ENCODE assay signal across 17 cellular contexts in genomic region chr14:106788534-106788933, GRCh38.
DNase-seq lines count a peak whose midpoint lies in the region; ATAC-seq, FAIRE-seq and TF ChIP-seq lines count a peak whose summit lies in the region.
"Had no signal": no experiment of that assay in that cellular context is flagged by ENCODE, and none has a peak within 500 bp of the region (broad histone marks: within the 10 kb centered on the region; RNA-seq: fewer than 3 reads in every experiment).

No MANE protein-coding gene starts in this region.

- TF ChIP-seq RAD21 in HepG2 (CRISPR knock-in tag; IDR thresholded peaks at IDR 0.05): no peak

- H3K9me3 ChIP-seq in Loucy (ENCODE audit: insufficient read depth, low read depth, low read length): no peaks in the 10 kb centered on the region
- no peaks in the 10 kb centered on the region for H3K9me3 ChIP-seq in upper lobe of right lung
- no peaks in the 10 kb centered on the region for H3K9me3 ChIP-seq in HepG2 (ENCODE audit: low read length)

- peaks cover 14% of the 10 kb centered on the region for H3K4me1 Mint-ChIP-seq in activated CD8-positive, alpha-beta T cell treated with anti-CD3 and anti-CD28 coated beads, Interleukin-2, amount 10 ng/mL, durations not matched to agents 7 days and 5 days (ENCODE audit: low read depth)
- peaks cover 8% of the 10 kb centered on the region for H3K4me1 Mint-ChIP-seq in activated CD8-positive, alpha-beta T cell treated with anti-CD3 and anti-CD28 coated beads for 36 hours (ENCODE audit: low read depth)
- H3K4me1 Mint-ChIP-seq: H9 had no signal

- H3K27ac Mint-ChIP-seq in activated CD8-positive, alpha-beta T cell treated with anti-CD3 and anti-CD28 coated beads, Interleukin-2, amount 10 ng/mL, durations not matched to agents 7 days and 5 days: no peak overlapping the region
- H3K27ac Mint-ChIP-seq in activated CD8-positive, alpha-beta T cell treated with anti-CD3 and anti-CD28 coated beads for 36 hours: no peak overlapping the region
- H3K27ac Mint-ChIP-seq: CD4-positive, alpha-beta T cell; H9; IgD-negative memory B cell had no signal

- no peaks in the 10 kb centered on the region for H3K9me3 Mint-ChIP-seq in activated CD8-positive, alpha-beta T cell treated with anti-CD3 and anti-CD28 coated beads, Interleukin-2, amount 10 ng/mL, durations not matched to agents 7 days and 5 days (ENCODE audit: insufficient read depth)
- no peaks in the 10 kb centered on the region for H3K9me3 Mint-ChIP-seq in activated CD8-positive, alpha-beta T cell treated with anti-CD3 and anti-CD28 coated beads for 36 hours
- H3K9me3 Mint-ChIP-seq: CD4-positive, alpha-beta T cell; IgD-negative memory B cell had no signal

- 33% methylated on average over 6 of the region's 6 CpGs for WGBS in HepG2 (ENCODE audit: low lambda C conversion rate)

- CTCF ChIA-PET in activated CD8-positive, alpha-beta T cell treated with anti-CD3 and anti-CD28 coated beads, Interleukin-2, amount 10 ng/mL, durations not matched to agents 7 days and 5 days (lab: Charles Lee): interaction anchor here (0.9 to 3.8 kb wide), 4 partner anchors 13 to 90 kb away, joined by 3 to 25 read pairs (median 11); no protein-coding TSS in a partner anchor
- CTCF ChIA-PET in activated CD8-positive, alpha-beta T cell treated with anti-CD3 and anti-CD28 coated beads for 36 hours (lab: Charles Lee): interaction anchor here (1.0 to 7.4 kb wide), 4 partner anchors 12 to 85 kb away, joined by 3 to 67 read pairs (median 16); no protein-coding TSS in a partner anchor
- CTCF ChIA-PET in HepG2 (lab: Yijun Ruan, JAX; ENCODE audit: low intra/inter-chr PET ratio, low total read pairs): no interaction called here

- FAIRE-seq in GM12892 (lab: Jason Lieb, UNC) (peak; percentile 90), HepG2 (lab: Jason Lieb, UNC) (no peak)
- FAIRE-seq: G401.6 had no signal

- no peaks in the 10 kb centered on the region for H3F3A ChIP-seq in Loucy (ENCODE audit: low read depth)

- peak overlapping the region; percentile 41 for H3K4me2 ChIP-seq in Loucy (ENCODE audit: low read depth, low read length, poor library complexity, severe bottlenecking)
- no peak overlapping the region for H3K4me2 ChIP-seq in HepG2 (ENCODE audit: low read depth, low read length)

- H3K4me3 ChIP-seq in Loucy (ENCODE audit: low read length, poor library complexity, severe bottlenecking) (no peak overlapping the region), upper lobe of right lung (no peak overlapping the region), HepG2 (replicated peaks in 1 of 3; ENCODE audit: insufficient read depth in 1 of 3, low read depth in 2 of 3, low read length in 3 of 3) (no peak overlapping the region)

- intact Hi-C loops in activated CD8-positive, alpha-beta T cell treated with anti-CD3 and anti-CD28 coated beads for 36 hours (cut with micrococcal nuclease): no loop called here
- intact Hi-C loops in upper lobe of right lung (cut with DNase I) (no loop called here), HepG2 (cut with micrococcal nuclease; ENCODE audit: unreplicated experiment) (no loop called here)

- H3K9ac ChIP-seq in Loucy (ENCODE audit: low read depth, low read length, poor library complexity, severe bottlenecking) (no peak overlapping the region), HepG2 (ENCODE audit: insufficient read depth, low read depth, low read length) (no peak overlapping the region)

- H3K9me2 ChIP-seq in Loucy (replicated peaks; ENCODE audit: low read depth, low read length): no peaks in the 10 kb centered on the region

- no TSS peak for BruUV-seq in HepG2 (replicated peaks; lab: Mats Ljungman, UMichigan)

- no peak for TF ChIP-seq CTCF in activated CD8-positive, alpha-beta T cell treated with anti-CD3 and anti-CD28 coated beads for 36 hours (IDR thresholded peaks at IDR 0.05)
- TF ChIP-seq CTCF in Loucy (conservative IDR thresholded peaks at IDR 0.05; ENCODE audit: low read length): no peak
- no peak for TF ChIP-seq CTCF in upper lobe of right lung (IDR thresholded peaks at IDR 0.05)
- TF ChIP-seq CTCF in omental fat pad (IDR thresholded peaks at IDR 0.05): no peak
- no peak for TF ChIP-seq CTCF in HepG2 (CRISPR knock-in tag; IDR thresholded peaks at IDR 0.05)

- POLR2A ChIA-PET in activated CD8-positive, alpha-beta T cell treated with anti-CD3 and anti-CD28 coated beads, Interleukin-2, amount 10 ng/mL, durations not matched to agents 7 days and 5 days (lab: Charles Lee): no interaction called here
- POLR2A ChIA-PET in activated CD8-positive, alpha-beta T cell treated with anti-CD3 and anti-CD28 coated beads for 36 hours (lab: Charles Lee): no interaction called here
- POLR2A ChIA-PET in HepG2 (lab: Yijun Ruan, JAX): no interaction called here

- H3K4me1 ChIP-seq in Loucy (ENCODE audit: insufficient read depth, low read length, poor library complexity, severe bottlenecking): peaks cover 40% of the 10 kb centered on the region
- no peaks in the 10 kb centered on the region for H3K4me1 ChIP-seq in upper lobe of right lung
- no peaks in the 10 kb centered on the region for H3K4me1 ChIP-seq in HepG2 (ENCODE audit: insufficient read depth, low read length)

- H3K79me2 ChIP-seq in Loucy (ENCODE audit: insufficient read depth, low read length) (no peaks in the 10 kb centered on the region), HepG2 (ENCODE audit: insufficient read depth, low read length) (no peaks in the 10 kb centered on the region)

- H3K27me3 ChIP-seq in Loucy (ENCODE audit: insufficient read depth, low read length, poor library complexity, severe bottlenecking) (no peaks in the 10 kb centered on the region), upper lobe of right lung (peaks cover 9% of the 10 kb centered on the region), HepG2 (ENCODE audit: control insufficient read depth in 1 of 2, insufficient read depth in 2 of 2, low read length in 2 of 2) (peaks cover 0 to 3% of the 10 kb centered on the region in 2 experiments; a peak in 1 of 5 replicates)

- TF ChIP-seq EP300 in HepG2 (IDR thresholded peaks at IDR 0.05; ENCODE audit: low read depth in 2 of 2, low read length in 2 of 2): no peak
- no peak for TF ChIP-seq EP300 in HepG2 (CRISPR knock-in tag; IDR thresholded peaks at IDR 0.05; ENCODE audit: borderline replicate concordance)

- H3K27me3 Mint-ChIP-seq in activated CD8-positive, alpha-beta T cell treated with anti-CD3 and anti-CD28 coated beads, Interleukin-2, amount 10 ng/mL, durations not matched to agents 7 days and 5 days (ENCODE audit: low read depth): peaks cover 27% of the 10 kb centered on the region
- peaks cover 4% of the 10 kb centered on the region for H3K27me3 Mint-ChIP-seq in activated CD8-positive, alpha-beta T cell treated with anti-CD3 and anti-CD28 coated beads for 36 hours

- H4K20me1 ChIP-seq in Loucy (ENCODE audit: insufficient read depth, low read length, poor library complexity, severe bottlenecking) (no peaks in the 10 kb centered on the region), HepG2 (ENCODE audit: insufficient read depth, low read length) (no peaks in the 10 kb centered on the region)

- H3K36me3 Mint-ChIP-seq in activated CD8-positive, alpha-beta T cell treated with anti-CD3 and anti-CD28 coated beads, Interleukin-2, amount 10 ng/mL, durations not matched to agents 7 days and 5 days (ENCODE audit: low read depth): no peaks in the 10 kb centered on the region
- H3K36me3 Mint-ChIP-seq in activated CD8-positive, alpha-beta T cell treated with anti-CD3 and anti-CD28 coated beads for 36 hours (ENCODE audit: low read depth): no peaks in the 10 kb centered on the region
- H3K36me3 Mint-ChIP-seq: IgD-negative memory B cell had no signal

- TF ChIP-seq POLR2A in GM12892 (IDR thresholded peaks at IDR 0.05; ENCODE audit: low read depth, low read length) (no peak), HepG2 (IDR thresholded peaks at IDR 0.05; ENCODE audit: insufficient read depth in 1 of 2, low read depth in 2 of 2, low read length in 2 of 2) (no peak)

- H3K27ac ChIP-seq in upper lobe of right lung (no peak overlapping the region), HepG2 (ENCODE audit: extremely low read length, insufficient read depth, low read length) (no peak overlapping the region)
- H3K27ac ChIP-seq: 22Rv1 had no signal

- H3K36me3 ChIP-seq in Loucy (ENCODE audit: insufficient read depth, low read length): no peaks in the 10 kb centered on the region
- H3K36me3 ChIP-seq in upper lobe of right lung: no peaks in the 10 kb centered on the region
- H3K36me3 ChIP-seq in HepG2 (replicated peaks in 1 of 2; ENCODE audit: control insufficient read depth in 1 of 2, insufficient read depth in 2 of 2, low read length in 2 of 2): no peaks in the 10 kb centered on the region

- H2AFZ ChIP-seq in Loucy (ENCODE audit: low read length) (0 out of 2 replicates have a peak overlapping the region, but pooled peaks have one; percentile 20), HepG2 (ENCODE audit: low read length) (no peak overlapping the region)

- no peak for DNase-seq in activated CD8-positive, alpha-beta T cell treated with anti-CD3 and anti-CD28 coated beads, Interleukin-2, amount 10 ng/mL, durations not matched to agents 7 days and 5 days
- no peak for DNase-seq in activated CD8-positive, alpha-beta T cell treated with anti-CD3 and anti-CD28 coated beads for 36 hours
- DNase-seq in GM12892 (ENCODE audit: insufficient read length) (no peak), upper lobe of right lung (no peak), omental fat pad (ENCODE audit: low spot score) (no peak), HepG2 (ENCODE audit: low spot score) (no peak)
- DNase-seq: C1 segment of cervical spinal cord; CD4-positive, alpha-beta T cell; DMS79; EL; GOT3; H9 had no signal

- in situ Hi-C loops in HepG2 (cut with HindIII; ENCODE audit: extremely low pct_ligation_motif_present, low pct_unique_long_range_greater_than_20kb): no loop called here

- ATAC-seq in activated CD8-positive, alpha-beta T cell treated with anti-CD3 and anti-CD28 coated beads, Interleukin-2, amount 10 ng/mL, durations not matched to agents 7 days and 5 days: peak; percentile 47
- ATAC-seq in activated CD8-positive, alpha-beta T cell treated with anti-CD3 and anti-CD28 coated beads for 36 hours: no peak
- ATAC-seq in upper lobe of right lung: peak; percentile 9
- no peak for ATAC-seq in omental fat pad (ENCODE audit: low FRiP score)
- ATAC-seq in GM21619 (IDR thresholded peaks at IDR 0.05; ENCODE audit: unreplicated experiment): no peak
- no peak for ATAC-seq in HepG2

- H3K4me3 Mint-ChIP-seq in activated CD8-positive, alpha-beta T cell treated with anti-CD3 and anti-CD28 coated beads, Interleukin-2, amount 10 ng/mL, durations not matched to agents 7 days and 5 days: no peak overlapping the region
- no peak overlapping the region for H3K4me3 Mint-ChIP-seq in activated CD8-positive, alpha-beta T cell treated with anti-CD3 and anti-CD28 coated beads for 36 hours
- H3K4me3 Mint-ChIP-seq: CD4-positive, alpha-beta T cell; H9 had no signal

Comparison
In these comparisons a context has a peak if more than half of its experiments do, and no peak if none do; other contexts are left out.
1. ATAC-seq: peak in activated CD8-positive, alpha-beta T cell treated with anti-CD3 and anti-CD28 coated beads, Interleukin-2, amount 10 ng/mL, durations not matched to agents 7 days and 5 days (single experiment) and upper lobe of right lung (single experiment); none in activated CD8-positive, alpha-beta T cell treated with anti-CD3 and anti-CD28 coated beads for 36 hours (single experiment), omental fat pad (single experiment), GM21619 (single experiment) and HepG2 (single experiment).